ENCODE assay signal across 8 cellular contexts in genomic region chr14:21510735-21511657, GRCh38. TPM values are rescaled to one million over a fixed set of nuclear protein-coding genes. Genes with fewer than 3 reads are reported as not detected.
DNase-seq lines count a peak whose midpoint lies in the region; ATAC-seq and TF ChIP-seq lines count a peak whose summit lies in the region.

METTL3 (minus strand) TSS chr14:21511340; CDS start chr14:21511223, 117 bp downstream.

- peak within 1 kb of the TSS; percentile 97 for H3K9ac ChIP-seq in OCI-LY3 (ENCODE audit: low read length)

- peak within 1 kb of the TSS; percentile 92 for H3K27ac Mint-ChIP-seq in endothelial cell (ENCODE audit: unreplicated experiment)
- peak within 1 kb of the TSS; percentile 97 for H3K27ac Mint-ChIP-seq in mesothelial cell of epicardium

- H3K4me3 Mint-ChIP-seq in endothelial cell (ENCODE audit: unreplicated experiment) (peak within 1 kb of the TSS; percentile 94), mesothelial cell of epicardium (peak within 1 kb of the TSS; percentile 98)

- peak within 1 kb of the TSS; percentile 94 for H3K4me2 ChIP-seq in OCI-LY3 (ENCODE audit: low read length)

- H3K27me3 ChIP-seq in OCI-LY3 (ENCODE audit: low read depth, low read length) = no peaks in the 10 kb centered on the region

- peak within 1 kb of the TSS; percentile 60 for H3K27ac ChIP-seq in OCI-LY3 (ENCODE audit: low read length)

- peaks cover 50% of the 10 kb centered on the region for H3K79me2 ChIP-seq in OCI-LY3 (ENCODE audit: low read length)

- H3K4me1 ChIP-seq in OCI-LY3 (ENCODE audit: low read length) = peaks cover 11% of the 10 kb centered on the region

- H3K4me3 ChIP-seq in OCI-LY3 (ENCODE audit: low read length) = peak within 1 kb of the TSS; percentile 99

- peak; percentile 90 for DNase-seq in D341Med (ENCODE audit: low spot score)
- DNase-seq in HuH-7 (ENCODE audit: low spot score) = peak; percentile 78
- DNase-seq in activated CD8-positive, alpha-beta memory T cell treated with anti-CD3 and anti-CD28 coated beads, Interleukin-2, amount 50 U/mL, for 48 hours = peak; percentile 90
- DNase-seq in endothelial cell (ENCODE audit: low spot score) = peak; percentile 86
- DNase-seq in mesothelial cell of epicardium (ENCODE audit: low spot score in 2 of 2, unreplicated experiment in 2 of 2) = peak; percentile 78 to 86
- peak; percentile 86 for DNase-seq in stimulated activated CD8-positive, alpha-beta memory T cell treated with anti-CD3 and anti-CD28 coated beads, Interleukin-15, amount 100 ng/mL, for 48 hours (ENCODE audit: low read depth in 2 of 2)

- H3K9me3 Mint-ChIP-seq in endothelial cell (ENCODE audit: unreplicated experiment) (no peaks in the 10 kb centered on the region), mesothelial cell of epicardium (no peaks in the 10 kb centered on the region)

- H3K4me1 Mint-ChIP-seq in endothelial cell (ENCODE audit: unreplicated experiment) (peaks cover 17% of the 10 kb centered on the region), mesothelial cell of epicardium (peaks cover 22% of the 10 kb centered on the region)

- ATAC-seq in GM21515 (IDR thresholded peaks at IDR 0.05; ENCODE audit: unreplicated experiment) = peak; percentile 97

- no peaks in the 10 kb centered on the region for H4K20me1 ChIP-seq in OCI-LY3 (ENCODE audit: insufficient read depth, low read length)

- peaks cover 9% of the 10 kb centered on the region for H3K36me3 ChIP-seq in OCI-LY3 (replicated peaks; ENCODE audit: low read depth, low read length)

- H3K36me3 Mint-ChIP-seq in endothelial cell (ENCODE audit: low read depth, unreplicated experiment) = peaks cover 16% of the 10 kb centered on the region
- H3K36me3 Mint-ChIP-seq in mesothelial cell of epicardium = peaks cover 9% of the 10 kb centered on the region

- H2AFZ ChIP-seq in OCI-LY3 (ENCODE audit: low read depth, low read length) = peak within 1 kb of the TSS; percentile 91

- no peaks in the 10 kb centered on the region for H3K9me3 ChIP-seq in OCI-LY3 (ENCODE audit: insufficient read depth, low read length)

- TF ChIP-seq CTCF in OCI-LY3 (IDR thresholded peaks at IDR 0.05; ENCODE audit: low read depth, low read length) (no peak), endothelial cell (IDR thresholded peaks at IDR 0.05; ENCODE audit: unreplicated experiment) (no peak), mesothelial cell of epicardium (IDR thresholded peaks at IDR 0.05; ENCODE audit: unreplicated experiment) (no peak)

- H3K27me3 Mint-ChIP-seq in endothelial cell (ENCODE audit: unreplicated experiment) = peaks cover 7% of the 10 kb centered on the region
- no peaks in the 10 kb centered on the region for H3K27me3 Mint-ChIP-seq in mesothelial cell of epicardium (ENCODE audit: low read depth)

RNA-seq across cellular contexts. Expression of gene METTL3, which starts in this region (rescaled TPM):
- total RNA-seq in endothelial cell (ENCODE audit: unreplicated experiment) (46.1 TPM), mesothelial cell of epicardium (68.1 to 74.4 TPM (median 69.0 TPM) in 3 replicates)

Comparison
In these comparisons a context has a peak if more than half of its experiments do, and no peak if none do; other contexts are left out.
1. Peak in every context shown above with its lines: DNase-seq, ATAC-seq, H3K4me3 ChIP-seq and H3K27ac ChIP-seq.